In the genomic region with DNA sequence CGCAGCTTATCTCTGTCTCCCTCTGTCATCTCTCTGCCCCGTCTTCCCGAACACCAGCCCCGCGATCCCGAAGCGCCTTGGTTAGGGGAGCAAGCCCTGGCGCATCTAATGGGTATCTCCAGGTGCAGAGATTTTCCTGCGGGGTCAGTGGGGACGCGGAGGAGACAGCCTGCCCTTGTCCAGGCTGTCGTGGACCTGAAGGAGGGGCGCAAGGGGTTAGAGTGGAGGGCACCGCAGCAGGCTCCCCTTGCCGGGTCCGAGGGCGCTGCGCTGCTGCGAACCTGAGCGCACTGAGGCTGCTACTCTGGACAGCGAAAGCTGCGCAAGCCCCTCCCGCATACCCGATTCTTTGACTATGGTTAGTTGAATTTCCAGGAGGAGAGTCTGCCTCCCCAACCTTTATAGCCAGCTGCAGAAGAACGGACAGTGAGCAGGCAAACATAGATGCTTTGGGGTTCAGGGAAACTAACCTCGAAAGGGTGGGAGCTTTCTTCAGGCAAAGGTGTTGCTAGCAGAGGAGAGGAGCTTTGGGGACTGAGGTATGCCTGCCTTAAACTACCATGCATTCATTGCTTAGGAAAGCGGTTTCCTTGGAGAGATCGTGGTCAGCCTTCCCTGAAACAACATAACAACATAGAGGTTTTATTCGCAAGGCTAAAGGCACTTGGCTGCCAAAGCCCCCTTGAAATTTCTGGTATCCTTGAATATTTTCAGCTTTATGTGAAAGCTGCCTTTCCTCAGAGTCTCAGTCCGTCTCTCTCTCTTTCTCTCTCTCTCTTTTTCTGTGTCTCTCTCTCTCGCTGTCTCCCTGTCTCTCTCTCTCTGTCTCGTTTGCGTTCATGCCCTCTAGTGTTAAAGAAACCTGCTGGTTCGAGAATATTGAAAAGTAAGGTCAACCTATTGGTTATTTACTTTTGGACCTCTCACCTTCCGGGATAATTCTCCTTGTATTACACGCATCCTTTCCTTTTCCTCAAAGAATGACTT, we compare ENCODE assay signal across 13 cellular contexts. TPM values are rescaled to one million over a fixed set of nuclear protein-coding genes. Genes with fewer than 3 reads are reported as not detected.
DNase-seq lines count a peak whose midpoint lies in the region; ATAC-seq, FAIRE-seq and TF ChIP-seq lines count a peak whose summit lies in the region.
"Had no signal": no experiment of that assay in that cellular context is flagged by ENCODE, and none has a peak within 500 bp of the region (broad histone marks: within the 10 kb centered on the region; RNA-seq: fewer than 3 reads in every experiment).

No MANE protein-coding gene starts in this region.

- H3K4me1 ChIP-seq in osteoblast (ENCODE audit: insufficient read depth, low read length) = no peaks in the 10 kb centered on the region
- no peaks in the 10 kb centered on the region for H3K4me1 ChIP-seq in A673 (ENCODE audit: insufficient read depth, low read length, poor library complexity, severe bottlenecking)
- H3K4me1 ChIP-seq: adrenal gland had no signal

- BruUV-seq in A673 (replicated peaks; lab: Mats Ljungman, UMichigan) = no TSS peak

- no peaks in the 10 kb centered on the region for H3K79me2 ChIP-seq in osteoblast (ENCODE audit: insufficient read depth, low read length)

- TF ChIP-seq POLR2A in H54 (IDR thresholded peaks at IDR 0.05; ENCODE audit: low read depth, low read length) = no peak

- no peak overlapping the region for H3K4me3 ChIP-seq in osteoblast (ENCODE audit: insufficient read depth, low read length)
- no peak overlapping the region for H3K4me3 ChIP-seq in A673 (ENCODE audit: low read depth, low read length, poor library complexity, severe bottlenecking)
- H3K4me3 ChIP-seq: adrenal gland had no signal

- H3K27me3 ChIP-seq in osteoblast (ENCODE audit: insufficient read depth, low read length) (no peaks in the 10 kb centered on the region), A673 (replicated peaks; ENCODE audit: insufficient read depth, low read depth, low read length, poor library complexity) (peaks cover 65% of the 10 kb centered on the region)

- no peak overlapping the region for H3K27ac ChIP-seq in osteoblast (ENCODE audit: low read depth, low read length)
- H3K27ac ChIP-seq in A673 (ENCODE audit: low read depth, low read length, poor library complexity, severe bottlenecking) = no peak overlapping the region
- H3K27ac ChIP-seq: esophagus squamous epithelium, VCaP had no signal

- intact Hi-C loops in A673 (cut with micrococcal nuclease; ENCODE audit: unreplicated experiment) = loop anchor here (10.0 kb wide), 1 partner anchor 501 kb away; no protein-coding TSS in a partner anchor

- no peak overlapping the region for H2AFZ ChIP-seq in osteoblast (ENCODE audit: low read length)

- TF ChIP-seq CTCF in endothelial cell (IDR thresholded peaks at IDR 0.05; ENCODE audit: unreplicated experiment) (no peak), osteoblast (IDR thresholded peaks at IDR 0.05; ENCODE audit: extremely low read depth, low read depth, low read length) (no peak), A673 (conservative IDR thresholded peaks at IDR 0.05; ENCODE audit: low read depth, low read length) (no peak)

- CTCF ChIA-PET in A673 (lab: Charles Lee) = no interaction called here

- H3K36me3 ChIP-seq in osteoblast (ENCODE audit: insufficient read depth, low read length) = no peaks in the 10 kb centered on the region
- H3K36me3 ChIP-seq in A673 (ENCODE audit: insufficient read depth, low read length, poor library complexity, severe bottlenecking) = no peaks in the 10 kb centered on the region
- H3K36me3 ChIP-seq: adrenal gland, esophagus squamous epithelium had no signal

- no peaks in the 10 kb centered on the region for H4K20me1 ChIP-seq in osteoblast (ENCODE audit: insufficient read depth, low read length)

- peak overlapping the region; percentile 96 for H3K4me3 Mint-ChIP-seq in endothelial cell (ENCODE audit: unreplicated experiment)

- no peaks in the 10 kb centered on the region for H3K9me3 Mint-ChIP-seq in endothelial cell (ENCODE audit: unreplicated experiment)

- DNase-seq in H54 (ENCODE audit: insufficient read length, low spot score) (no peak), NCI-H460 (ENCODE audit: extremely low read depth, low read depth) (peak; percentile 36), endothelial cell (ENCODE audit: low spot score) (peak; percentile 49), osteoblast (ENCODE audit: insufficient read length, low spot score, missing footprints) (peak; percentile 38), GM19240 (ENCODE audit: insufficient read length, low spot score) (no peak), A673 (ENCODE audit: low spot score) (no peak)
- DNase-seq: esophagus squamous epithelium; NCI-H526 treated with DMSO at 0.1 percent for 48 hours; stimulated activated CD4-positive, alpha-beta T cell treated with anti-CD3 and anti-CD28 coated beads, Interleukin-4, amount 100 ng/mL, for 1 hour had no signal

- H3K4me1 Mint-ChIP-seq in endothelial cell (ENCODE audit: unreplicated experiment) = peaks cover 21% of the 10 kb centered on the region

- H3K9me3 ChIP-seq in osteoblast (ENCODE audit: low read depth, low read length) = no peaks in the 10 kb centered on the region
- no peaks in the 10 kb centered on the region for H3K9me3 ChIP-seq in A673 (ENCODE audit: low read depth, low read length, poor library complexity, severe bottlenecking)
- H3K9me3 ChIP-seq: adrenal gland, esophagus squamous epithelium had no signal

- ATAC-seq in GM21447 (IDR thresholded peaks at IDR 0.05; ENCODE audit: unreplicated experiment) = no peak
- ATAC-seq in HG02798 (IDR thresholded peaks at IDR 0.05; ENCODE audit: poor library complexity, unreplicated experiment) = no peak

- POLR2A ChIA-PET in A673 (lab: Charles Lee; ENCODE audit: low non-redundant PET) = no interaction called here

- peaks cover 5% of the 10 kb centered on the region for H3K36me3 Mint-ChIP-seq in endothelial cell (ENCODE audit: low read depth, unreplicated experiment)

- peak; percentile 50 for FAIRE-seq in H54 (lab: Jason Lieb, UNC)

- H3K27me3 Mint-ChIP-seq in endothelial cell (ENCODE audit: unreplicated experiment) = peaks cover 14% of the 10 kb centered on the region

- H3K27ac Mint-ChIP-seq in endothelial cell (ENCODE audit: unreplicated experiment) = peak overlapping the region; percentile 12

- no peak overlapping the region for H3K4me2 ChIP-seq in osteoblast (ENCODE audit: insufficient read depth, low read length)

RNA-seq across cellular contexts. Expression of gene GALNT13, which starts 1.6 kb away (rescaled TPM):
- total RNA-seq in NCI-H460 (2014; rRNA removed; shearing (Covaris generic)) = 30.7 and 35.1 TPM in 2 replicates
- polyA plus RNA-seq in NCI-H460 (2014; cell fraction: nucleus; rRNA removed) = 21.5 and 36.1 TPM in 2 replicates
- 26.3 TPM for total RNA-seq in endothelial cell (ENCODE audit: unreplicated experiment)
- total RNA-seq in osteoblast = under 0.01 and 0.36 TPM in 2 replicates
- total RNA-seq in A673 (2021) = not detected in 2 replicates

Comparison
In these comparisons a context has a peak if more than half of its experiments do, and no peak if none do; other contexts are left out.
1. DNase-seq: peak in NCI-H460 (single experiment), endothelial cell (single experiment) and osteoblast (single experiment); none in H54 (single experiment), GM19240 (single experiment) and A673 (single experiment).
2. RNA of gene GALNT13, which starts 1.6 kb away (total RNA-seq): 30.7 to 35.1 TPM in NCI-H460 and 26.3 TPM in endothelial cell (single experiment); under 0.01 to 0.36 TPM in osteoblast and not detected in A673; every median in the first group is over 10 times any median in the second.